Comparison of ENCODE assay signal across 8 cellular contexts in the genomic region with DNA sequence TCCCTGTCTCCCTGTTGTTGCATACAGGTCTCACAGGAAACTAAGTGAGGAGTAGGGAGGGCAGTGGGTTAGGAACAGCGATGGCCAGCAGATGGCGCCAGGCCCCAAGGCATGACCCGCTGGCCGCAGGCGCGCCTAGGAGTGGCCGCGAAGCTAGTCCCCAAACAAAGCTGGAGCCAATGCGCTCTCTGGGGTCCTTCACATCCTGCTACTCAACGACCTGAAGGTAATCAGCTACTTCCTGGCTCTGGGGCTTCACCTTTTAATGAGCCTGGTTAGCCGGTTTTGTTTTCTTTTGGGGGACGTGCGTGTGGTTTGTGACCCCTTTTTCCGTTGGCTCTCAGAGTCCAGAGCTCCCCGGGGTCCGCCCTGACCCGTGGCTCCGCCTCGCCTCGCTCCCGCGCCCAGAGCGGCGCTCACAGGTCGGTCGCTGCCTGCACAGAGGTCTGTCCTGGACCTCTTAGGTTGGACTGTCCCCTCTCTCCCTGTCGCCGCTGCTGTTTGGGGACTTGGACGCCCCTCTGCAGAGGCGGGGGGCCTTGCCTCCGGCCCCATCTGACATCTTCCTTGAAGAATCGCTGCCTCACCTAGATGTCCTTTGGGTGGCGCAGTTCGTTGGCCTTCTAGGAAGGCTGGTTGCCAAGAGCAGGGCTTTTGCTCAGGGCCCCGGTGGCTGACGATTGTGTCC.
DNase-seq lines count a peak whose midpoint lies in the region; ATAC-seq, FAIRE-seq and TF ChIP-seq lines count a peak whose summit lies in the region.

No MANE protein-coding gene starts in this region.

- ATAC-seq in GM18867 (IDR thresholded peaks at IDR 0.05; ENCODE audit: unreplicated experiment) (peak; percentile 90), HG03378 (IDR thresholded peaks at IDR 0.05; ENCODE audit: unreplicated experiment) (peak; percentile 77)

- CTCF ChIA-PET in H1 (lab: Charles Lee; ENCODE audit: partially characterized antibody): interaction anchor here (0.6 to 7.3 kb wide), 90 partner anchors 9 to 948 kb away, joined by 3 to 164 read pairs (median 4); partner anchors contain the start of genes MTIF3 and RASL11A

- 6% methylated on average over 31 of the region's 36 CpGs; no CpG with 5 or more reads in 1 of the 2 experiments for WGBS in H1 (ENCODE audit: extremely low coverage in 1 of 2, insufficient coverage in 1 of 2, insufficient read length in 1 of 2, insufficient replicate concordance in 2 of 2, low coverage in 1 of 2, low lambda C conversion rate in 2 of 2, missing lambda C conversion rate in 1 of 2), 2 experiments
- no CpG with 5 or more reads among the region's 36 CpGs for WGBS in mesendoderm (ENCODE audit: extremely low coverage, insufficient coverage, low lambda C conversion rate)

- peak; percentile 90 to 99 (median 98) for TF ChIP-seq CTCF in H1 (IDR thresholded peaks at IDR 0.05; ENCODE audit: control extremely low read depth in 1 of 3, insufficient read depth in 1 of 3, low read depth in 1 of 3, low read length in 3 of 3)

- TF ChIP-seq EP300 in H1 (IDR thresholded peaks at IDR 0.05; ENCODE audit: borderline replicate concordance in 1 of 2, low read depth in 2 of 2, low read length in 2 of 2): no peak; a peak in 1 of 3 replicates

- peak; percentile 94 to 95 for TF ChIP-seq RAD21 in H1 (IDR thresholded peaks at IDR 0.05 in 1 of 2, conservative IDR thresholded peaks at IDR 0.05 in 1 of 2; ENCODE audit: low read depth in 2 of 2, low read length in 2 of 2)

- peak overlapping the region in 3 of 4 experiments; percentile 51 to 62 (median 56); a peak in 5 of 7 replicates for H3K9ac ChIP-seq in H1 (replicated peaks in 1 of 4; ENCODE audit: extremely low read depth in 1 of 4, low read depth in 3 of 4, low read length in 3 of 4)
- peak overlapping the region; percentile 73 for H3K9ac ChIP-seq in mesendoderm (ENCODE audit: low read length)

- H3K27me3 ChIP-seq in H1 (replicated peaks in 1 of 4; ENCODE audit: control insufficient read depth in 3 of 4, extremely low read depth in 1 of 4, insufficient read depth in 3 of 4, low read length in 3 of 4) (peaks cover 0 to 8% (median 4%) of the 10 kb centered on the region in 4 experiments; a peak in 5 of 7 replicates), mesendoderm (ENCODE audit: insufficient read depth, low read length, poor library complexity) (no peaks in the 10 kb centered on the region)

- H3K9me3 ChIP-seq in H1 (ENCODE audit: insufficient read depth in 2 of 2, low read depth in 1 of 2, low read length in 1 of 2): no peaks in the 10 kb centered on the region

- no peaks in the 10 kb centered on the region for H3K79me2 ChIP-seq in H1 (ENCODE audit: control insufficient read depth in 1 of 2, insufficient read depth in 2 of 2, low read length in 2 of 2)
- H3K79me2 ChIP-seq in mesendoderm (ENCODE audit: control insufficient read depth, insufficient read depth, low read length): no peaks in the 10 kb centered on the region

- no peaks in the 10 kb centered on the region for H3K79me1 ChIP-seq in H1 (ENCODE audit: low read depth, low read length)
- H3K79me1 ChIP-seq in mesendoderm (ENCODE audit: low read length): no peaks in the 10 kb centered on the region

- H3K4me3 ChIP-seq in H1 (ENCODE audit: extremely low read depth in 1 of 4, insufficient read depth in 2 of 4, low read depth in 3 of 4, low read length in 4 of 4): peak overlapping the region; percentile 39 to 87 (median 78)
- peak overlapping the region; percentile 12 for H3K4me3 ChIP-seq in mesendoderm (ENCODE audit: low read length)

- H2BK120ac ChIP-seq in H1 (replicated peaks; ENCODE audit: low read depth, low read length) (no peak overlapping the region), mesendoderm (ENCODE audit: low read depth, low read length) (no peak overlapping the region)

- H3K36me3 ChIP-seq in H1 (ENCODE audit: control insufficient read depth in 2 of 4, insufficient read depth in 4 of 4, low read length in 3 of 4) (no peaks in the 10 kb centered on the region), mesendoderm (ENCODE audit: control insufficient read depth, insufficient read depth, low read length) (no peaks in the 10 kb centered on the region)

- H3K56ac ChIP-seq in H1 (replicated peaks; ENCODE audit: insufficient read length, low read depth, low read length): no peak overlapping the region
- peak overlapping the region; percentile 74 for H3K56ac ChIP-seq in mesendoderm (ENCODE audit: low read length)

- H2BK12ac ChIP-seq in H1 (ENCODE audit: low read depth, low read length): peak overlapping the region; percentile 50; the same call in 1 of the 2 replicates

- peak; percentile 96 for FAIRE-seq in H1 (lab: Jason Lieb, UNC)

- POLR2A ChIA-PET in H1 (lab: Charles Lee; ENCODE audit: partially characterized antibody): interaction anchor here (1.2 to 1.6 kb wide), 3 partner anchors 14 to 105 kb away, joined by 3 to 4 read pairs (median 3); no protein-coding TSS in a partner anchor

- H4K91ac ChIP-seq in H1 (replicated peaks; ENCODE audit: insufficient read length, low read length): no peak overlapping the region

- H3K23me2 ChIP-seq in H1 (ENCODE audit: low read depth, low read length): no peaks in the 10 kb centered on the region; the same call in 1 of the 2 replicates

- H2AFZ ChIP-seq in H1 (ENCODE audit: low read length): peak overlapping the region; percentile 94

- TF ChIP-seq POLR2A in H1 (IDR thresholded peaks at IDR 0.05; ENCODE audit: control extremely low read depth in 1 of 2, low read depth in 2 of 2, low read length in 2 of 2): peak in 1 of 2 experiments; percentile 71; a peak in 1 of 3 replicates

- no peak overlapping the region for H2BK20ac ChIP-seq in H1 (ENCODE audit: low read length)

- H2BK15ac ChIP-seq in H1 (ENCODE audit: low read length) (no peak overlapping the region), mesendoderm (replicated peaks; ENCODE audit: low read depth) (no peak overlapping the region)

- H2AK5ac ChIP-seq in H1 (ENCODE audit: low read depth, low read length) (no peak overlapping the region), mesendoderm (ENCODE audit: low read length) (no peak overlapping the region)

- H3K18ac ChIP-seq in H1 (ENCODE audit: extremely low read depth, low read length) (peak overlapping the region; percentile 72), mesendoderm (ENCODE audit: low read length) (no peak overlapping the region)

- no peak overlapping the region for H3K4ac ChIP-seq in H1 (replicated peaks; ENCODE audit: insufficient read length, low read depth, low read length)
- H3K4ac ChIP-seq in mesendoderm (ENCODE audit: low read depth, low read length): no peak overlapping the region

- H3K27ac ChIP-seq in H1 (ENCODE audit: low read depth, low read length) (no peak overlapping the region), mesendoderm (ENCODE audit: low read depth, low read length) (no peak overlapping the region)

- DNase-seq in AG20443 (ENCODE audit: low spot score) (peak; percentile 94), NCI-H82 (lab: John Stamatoyannopoulos, UW) (peak; percentile 90), H1 (ENCODE audit: low read depth in 1 of 2, low spot score in 2 of 2) (peak; percentile 87 to 95), mesendoderm (peak; percentile 93)
- peak; percentile 91 for DNase-seq in activated CD8-positive, alpha-beta memory T cell treated with anti-CD3 and anti-CD28 coated beads for 24 hours
- peak; percentile 48 for DNase-seq in stimulated activated CD8-positive, alpha-beta memory T cell treated with anti-CD3 and anti-CD28 coated beads, Interleukin-12 subunit alpha, Interleukin-12 subunit beta, amount 100 ng/mL, for 24 hours (ENCODE audit: extremely low read depth)

- H3K23ac ChIP-seq in H1 (ENCODE audit: insufficient read length) (no peak overlapping the region), mesendoderm (ENCODE audit: low read length) (no peak overlapping the region)

- 0 out of 2 replicates have a peak overlapping the region, but pooled peaks have one; percentile 23 for H4K8ac ChIP-seq in H1 (ENCODE audit: extremely low read depth, insufficient read depth, low read length)
- H4K8ac ChIP-seq in mesendoderm (ENCODE audit: low read depth, low read length): peak overlapping the region; percentile 7

- H3K4me2 ChIP-seq in H1 (ENCODE audit: insufficient read depth in 1 of 2, low read depth in 2 of 2, low read length in 2 of 2) (peak overlapping the region; percentile 28 to 88), mesendoderm (ENCODE audit: low read length) (peak overlapping the region; percentile 34)

- H2BK5ac ChIP-seq in H1 (ENCODE audit: low read depth, low read length): peak overlapping the region; percentile 0; the same call in 1 of the 2 replicates
- H2BK5ac ChIP-seq in mesendoderm (ENCODE audit: low read length): no peak overlapping the region

- no peak overlapping the region for H3K14ac ChIP-seq in H1 (ENCODE audit: insufficient read length)

- H4K5ac ChIP-seq in H1 (ENCODE audit: insufficient read length, low read depth, low read length) (no peak overlapping the region), mesendoderm (ENCODE audit: low read length) (no peak overlapping the region)

- H4K20me1 ChIP-seq in H1 (replicated peaks in 1 of 2; ENCODE audit: control insufficient read depth in 1 of 2, insufficient read depth in 2 of 2, low read length in 2 of 2): no peaks in the 10 kb centered on the region

- H3K4me1 ChIP-seq in H1 (replicated peaks in 1 of 4; ENCODE audit: control insufficient read depth in 3 of 4, insufficient read depth in 4 of 4, low read length in 3 of 4) (peaks cover 2 to 8% (median 4%) of the 10 kb centered on the region in 4 experiments), mesendoderm (ENCODE audit: control insufficient read depth, low read depth, low read length) (no peaks in the 10 kb centered on the region)

TF ChIP-seq in H1, 55 proteins besides CTCF, POLR2A, EP300 and RAD21 (continues in another document):
- peak; percentile 17; the same call in 1 of the 2 replicates for TF ChIP-seq E2F6 (IDR thresholded peaks at IDR 0.05)
- TF ChIP-seq ASH2L (IDR thresholded peaks at IDR 0.05; ENCODE audit: low read length): peak; percentile 33
- TF ChIP-seq ZNF274 (IDR thresholded peaks at IDR 0.05; ENCODE audit: borderline replicate concordance, extremely low read depth, low read length): no peak
- peak; percentile 46; the same call in 1 of the 2 replicates for TF ChIP-seq POLR2AphosphoS5 (IDR thresholded peaks at IDR 0.05; ENCODE audit: low read depth, low read length)
- peak in 1 of 2 experiments; percentile 52; a peak in 1 of 4 replicates for TF ChIP-seq SIN3A (conservative IDR thresholded peaks at IDR 0.05 in 1 of 2, IDR thresholded peaks at IDR 0.05 in 1 of 2; ENCODE audit: low read depth in 1 of 2, low read length in 2 of 2)
- peak; percentile 95 for TF ChIP-seq KDM4A (IDR thresholded peaks at IDR 0.05; ENCODE audit: low read depth, low read length, severe bottlenecking)
- TF ChIP-seq TBP (IDR thresholded peaks at IDR 0.05; ENCODE audit: low read depth, low read length): peak; percentile 53; the same call in 1 of the 2 replicates
- no peak for TF ChIP-seq TAF7 (optimal IDR thresholded peaks at IDR 0.05; ENCODE audit: borderline replicate concordance, low read depth, low read length)
